8 cellular contexts compared by ENCODE assay signal in the genomic region with DNA sequence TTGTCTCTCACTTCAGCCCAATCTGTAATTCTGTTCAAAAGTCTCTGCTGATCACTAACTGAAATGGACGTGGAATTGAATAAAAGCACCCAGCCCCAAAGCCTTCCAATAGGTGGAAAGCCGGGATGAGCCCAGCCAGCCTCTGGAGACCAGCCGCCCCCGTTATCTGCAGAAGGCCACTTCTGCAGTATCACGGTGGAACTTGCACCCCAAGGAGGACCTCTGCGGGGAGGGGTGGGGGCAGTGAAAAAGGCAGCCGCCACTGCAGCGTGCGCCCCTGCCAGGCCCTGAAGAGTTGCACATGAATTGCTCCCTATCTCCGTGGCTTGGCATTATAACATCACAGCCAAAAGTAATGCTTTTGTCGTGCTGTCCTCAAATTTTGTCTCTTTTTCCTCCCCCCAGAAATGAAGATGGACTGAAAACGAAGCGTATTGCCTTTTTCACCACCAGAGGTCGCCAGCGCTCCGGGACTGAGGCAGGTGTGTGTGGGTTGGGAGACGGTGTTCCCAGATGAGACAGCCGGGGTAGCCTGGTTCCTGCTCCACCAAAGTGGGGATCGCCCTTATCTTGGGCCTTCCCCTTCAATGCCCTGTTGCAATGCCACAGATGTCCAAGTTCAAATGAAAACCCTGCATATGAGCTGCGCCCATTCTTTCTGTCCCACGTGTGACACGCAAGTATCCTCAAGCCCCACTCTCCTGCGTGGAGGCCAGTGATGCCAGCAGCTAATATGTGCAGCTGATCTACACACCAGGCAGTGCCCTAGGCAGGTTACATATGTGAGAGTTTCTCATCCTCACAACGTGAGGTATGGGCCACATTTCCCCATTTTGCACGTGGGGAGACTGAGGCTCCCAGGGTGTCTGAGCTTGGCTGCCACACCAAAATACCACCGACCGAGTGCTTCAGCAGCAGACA.
DNase-seq lines count a peak whose midpoint lies in the region; ATAC-seq, FAIRE-seq and TF ChIP-seq lines count a peak whose summit lies in the region.

No MANE protein-coding gene starts in this region.

- no peaks in the 10 kb centered on the region for H3K9me3 ChIP-seq in neuronal stem cell (replicated peaks in 1 of 2; ENCODE audit: control insufficient read depth in 2 of 2, insufficient read depth in 1 of 2, low read depth in 1 of 2, low read length in 2 of 2)

- H3K9ac ChIP-seq in neuronal stem cell (ENCODE audit: low read depth, low read length, poor library complexity): no peak overlapping the region

- H3K79me1 ChIP-seq in neuronal stem cell (ENCODE audit: low read depth, low read length): no peaks in the 10 kb centered on the region

- no peak overlapping the region for H4K91ac ChIP-seq in neuronal stem cell (ENCODE audit: low read depth, low read length, poor library complexity)

- no peaks in the 10 kb centered on the region for H3K27me3 ChIP-seq in neuronal stem cell (ENCODE audit: control insufficient read depth in 3 of 3, insufficient read depth in 3 of 3, low read depth in 1 of 3, low read length in 3 of 3)

- no peak overlapping the region for H3K4ac ChIP-seq in neuronal stem cell (ENCODE audit: low read length)

- H3K4me2 ChIP-seq in neuronal stem cell (ENCODE audit: insufficient read depth, low read length, poor library complexity, severe bottlenecking): no peak overlapping the region

- FAIRE-seq in D721Med (lab: Jason Lieb, UNC): peak; percentile 72

- H2AFZ ChIP-seq in neuronal stem cell (ENCODE audit: low read length): peak overlapping the region; percentile 80

- no peak overlapping the region for H3K14ac ChIP-seq in neuronal stem cell (ENCODE audit: low read length)

- no peak overlapping the region for H4K8ac ChIP-seq in neuronal stem cell (ENCODE audit: low read depth, low read length)

- peak overlapping the region; percentile 60 for H2BK12ac ChIP-seq in neuronal stem cell (ENCODE audit: low read length)

- peak; percentile 87 for TF ChIP-seq CTCF in D721Med (IDR thresholded peaks at IDR 0.05; ENCODE audit: insufficient read depth, missing control alignments)
- peak; percentile 93 for TF ChIP-seq CTCF in fibroblast of pulmonary artery (IDR thresholded peaks at IDR 0.05; ENCODE audit: low read length, missing control alignments)

- H3K18ac ChIP-seq in neuronal stem cell (ENCODE audit: low read length): peak overlapping the region; percentile 15

- peak overlapping the region; percentile 28 for H2AK5ac ChIP-seq in neuronal stem cell (ENCODE audit: low read depth, low read length)

- peaks cover 8 to 18% of the 10 kb centered on the region in 2 donors for H3K4me1 ChIP-seq in neuronal stem cell (ENCODE audit: control insufficient read depth in 2 of 2, insufficient read depth in 1 of 2, low read depth in 1 of 2, low read length in 2 of 2)

- H2BK15ac ChIP-seq in neuronal stem cell (ENCODE audit: low read length): no peak overlapping the region

- peak overlapping the region; percentile 35 for H3K23ac ChIP-seq in neuronal stem cell (ENCODE audit: low read depth, low read length, poor library complexity)

- no peaks in the 10 kb centered on the region for H3K36me3 ChIP-seq in neuronal stem cell (replicated peaks in 1 of 2; ENCODE audit: control insufficient read depth in 2 of 2, insufficient read depth in 2 of 2, low read length in 2 of 2)

- ATAC-seq in HG02973 (IDR thresholded peaks at IDR 0.05; ENCODE audit: unreplicated experiment) (peak; percentile 72), HG02970 (IDR thresholded peaks at IDR 0.05; ENCODE audit: low FRiP score, unreplicated experiment) (no peak)

- H2BK5ac ChIP-seq in neuronal stem cell (ENCODE audit: low read length): peak overlapping the region; percentile 33

- no CpG with 5 or more reads among the region's 27 CpGs for WGBS in neuronal stem cell (ENCODE audit: extremely low coverage in 2 of 2, insufficient read length in 2 of 2, insufficient replicate concordance in 1 of 2), 2 donors

- H3K4me3 ChIP-seq in fibroblast of pulmonary artery (replicated peaks; ENCODE audit: low read depth, low read length): no peak overlapping the region
- no peak overlapping the region for H3K4me3 ChIP-seq in neuronal stem cell (ENCODE audit: low read length in 2 of 2)

- no peak overlapping the region for H2BK120ac ChIP-seq in neuronal stem cell (ENCODE audit: low read depth, low read length)

- peak; percentile 64 for DNase-seq in D721Med (ENCODE audit: insufficient read length, low spot score)
- peak; percentile 66 for DNase-seq in OCI-M1 (lab: John Stamatoyannopoulos, UW)
- peak; percentile 33 for DNase-seq in activated T-helper 1 cell treated with Interleukin-2 at 50 U/mL for 16 hours (ENCODE audit: low read depth)
- DNase-seq in fibroblast of pulmonary artery (ENCODE audit: low read depth): peak; percentile 82
- peak; percentile 73 for DNase-seq in neuronal stem cell (ENCODE audit: low spot score)
- DNase-seq in substantia nigra (lab: John Stamatoyannopoulos, UW): peak in 38 of 49 donors; percentile 7 to 79 (median 56)

- no peak overlapping the region for H3K27ac ChIP-seq in neuronal stem cell (replicated peaks; ENCODE audit: low read length)
- H3K27ac ChIP-seq in substantia nigra (ENCODE audit: low read depth, low read length, poor library complexity, severe bottlenecking): no peak overlapping the region
